10 cellular contexts compared by ENCODE assay signal in genomic region chr11:87173185-87174039, GRCh38.
DNase-seq lines count a peak whose midpoint lies in the region; ATAC-seq, FAIRE-seq and TF ChIP-seq lines count a peak whose summit lies in the region.
"Had no signal": no experiment of that assay in that cellular context is flagged by ENCODE, and none has a peak within 500 bp of the region (broad histone marks: within the 10 kb centered on the region; RNA-seq: fewer than 3 reads in every experiment).

No MANE protein-coding gene starts in this region.

- H3K36me3 Mint-ChIP-seq in type B pancreatic cell: peaks cover 17% of the 10 kb centered on the region

- no peaks in the 10 kb centered on the region for H3K27me3 ChIP-seq in fibroblast of lung (ENCODE audit: control insufficient read depth, insufficient read depth, low read length)
- H3K27me3 ChIP-seq in small intestine (ENCODE audit: control insufficient read depth in 2 of 2, insufficient read depth in 2 of 2, low read length in 2 of 2): no peaks in the 10 kb centered on the region

- H3K4me2 ChIP-seq in fibroblast of lung (ENCODE audit: extremely low read depth, insufficient read depth, low read length): no peak overlapping the region

- H3K27ac ChIP-seq in fibroblast of lung (ENCODE audit: insufficient read depth, low read length) (no peak overlapping the region), small intestine (ENCODE audit: low read depth in 1 of 2, low read length in 1 of 2) (no peak overlapping the region)

- 59 to 68% (median 59%) methylated on average over 3 of the region's 3 CpGs for WGBS in small intestine, 3 donors

- FAIRE-seq in small intestine (lab: Jason Lieb, UNC): no peak

- H3K4me3 Mint-ChIP-seq in type B pancreatic cell: no peak overlapping the region
- H3K4me3 Mint-ChIP-seq: B cell had no signal

- TF ChIP-seq CTCF in fibroblast of lung (conservative IDR thresholded peaks at IDR 0.05 in 1 of 2, IDR thresholded peaks at IDR 0.05 in 1 of 2; ENCODE audit: low read depth in 1 of 2, low read length in 2 of 2) (no peak), type B pancreatic cell (conservative IDR thresholded peaks at IDR 0.05) (no peak)

- ATAC-seq in GM21528 (IDR thresholded peaks at IDR 0.05; ENCODE audit: low FRiP score, unreplicated experiment): no peak

- H3K4me1 Mint-ChIP-seq in type B pancreatic cell (ENCODE audit: unreplicated experiment): no peaks in the 10 kb centered on the region

- H3K9me3 ChIP-seq in fibroblast of lung (ENCODE audit: control insufficient read depth, insufficient read depth, low read depth, low read length) (no peaks in the 10 kb centered on the region), small intestine (ENCODE audit: control insufficient read depth, low read depth) (no peaks in the 10 kb centered on the region)

- H3K27me3 Mint-ChIP-seq in type B pancreatic cell: no peaks in the 10 kb centered on the region
- H3K27me3 Mint-ChIP-seq: B cell had no signal

- H2AFZ ChIP-seq in fibroblast of lung (ENCODE audit: low read length): no peak overlapping the region

- H4K20me1 ChIP-seq in fibroblast of lung (ENCODE audit: control insufficient read depth, extremely low read depth, insufficient read depth, low read length): no peaks in the 10 kb centered on the region

- no peaks in the 10 kb centered on the region for H3K79me2 ChIP-seq in fibroblast of lung (ENCODE audit: control insufficient read depth, insufficient read depth, low read length)

- DNase-seq in NCI-H2107 treated with DMSO at 0.1 percent for 48 hours (lab: John Stamatoyannopoulos, UW; ENCODE audit: unreplicated experiment) (peak; percentile 43), NCI-H2107 (lab: John Stamatoyannopoulos, UW) (no peak), NCI-H82 treated with DMSO at 0.1 percent for 48 hours (lab: John Stamatoyannopoulos, UW; ENCODE audit: unreplicated experiment) (peak; percentile 3), fibroblast of lung (ENCODE audit: low read depth in 2 of 2) (peak; percentile 73 to 79), small intestine (peak; percentile 5), type B pancreatic cell (ENCODE audit: extremely low spot score, unreplicated experiment) (no peak)
- no peak for DNase-seq in stimulated activated CD4-positive, alpha-beta T cell treated with anti-CD3 and anti-CD28 coated beads, Interleukin-1b, Interleukin-23, amount 100 ng/mL, for 48 hours
- DNase-seq: anterior cingulate cortex had no signal

- peaks cover 15% of the 10 kb centered on the region for H3K9me3 Mint-ChIP-seq in type B pancreatic cell

- no peak overlapping the region for H3K27ac Mint-ChIP-seq in type B pancreatic cell
- H3K27ac Mint-ChIP-seq: B cell had no signal

- H3K9ac ChIP-seq in fibroblast of lung (ENCODE audit: insufficient read depth, low read length): no peak overlapping the region

- H3K4me3 ChIP-seq in fibroblast of lung (replicated peaks in 1 of 4; ENCODE audit: control extremely low read depth in 1 of 4, insufficient read depth in 1 of 4, low read depth in 3 of 4, low read length in 4 of 4): no peak overlapping the region
- H3K4me3 ChIP-seq in small intestine (ENCODE audit: low read depth in 1 of 2, low read length in 2 of 2): no peak overlapping the region

- H3K36me3 ChIP-seq in fibroblast of lung (ENCODE audit: control insufficient read depth, insufficient read depth, low read length): no peaks in the 10 kb centered on the region
- H3K36me3 ChIP-seq in small intestine (ENCODE audit: control insufficient read depth in 2 of 2, insufficient read depth in 2 of 2, low read length in 2 of 2): no peaks in the 10 kb centered on the region

- H3K4me1 ChIP-seq in fibroblast of lung (ENCODE audit: control insufficient read depth, extremely low read depth, insufficient read depth, low read length) (peaks cover 2% of the 10 kb centered on the region), small intestine (ENCODE audit: control insufficient read depth in 2 of 2, insufficient read depth in 1 of 2, low read depth in 1 of 2, low read length in 1 of 2) (no peaks in the 10 kb centered on the region)

Comparison
In these comparisons a context has a peak if more than half of its experiments do, and no peak if none do; other contexts are left out.
1. DNase-seq: peak in NCI-H2107 treated with DMSO at 0.1 percent for 48 hours (single experiment), NCI-H82 treated with DMSO at 0.1 percent for 48 hours (single experiment), fibroblast of lung (2 of 2) and small intestine (single experiment); none in NCI-H2107 (single experiment), stimulated activated CD4-positive, alpha-beta T cell treated with anti-CD3 and anti-CD28 coated beads, Interleukin-1b, Interleukin-23, amount 100 ng/mL, for 48 hours (single experiment) and type B pancreatic cell (single experiment).